ENCODE assay signal across 1 cellular context in genomic region chr3:134325722-134326121, GRCh38.
TF ChIP-seq lines count a peak whose summit lies in the region.

No MANE protein-coding gene starts in this region.

TF ChIP-seq in SK-N-SH, 30 proteins besides CTCF, POLR2A, EP300 and RAD21 (continued from another document):
- TF ChIP-seq REST (IDR thresholded peaks at IDR 0.05; ENCODE audit: low read depth, low read length) (no peak), PBX3 (IDR thresholded peaks at IDR 0.05) (no peak), IRF3 (IDR thresholded peaks at IDR 0.05; ENCODE audit: low read depth, low read length) (no peak), FOXJ3 (CRISPR knock-in tag; IDR thresholded peaks at IDR 0.05) (no peak), RCOR1 (IDR thresholded peaks at IDR 0.05; ENCODE audit: low read length) (no peak)
